In the genomic region with DNA sequence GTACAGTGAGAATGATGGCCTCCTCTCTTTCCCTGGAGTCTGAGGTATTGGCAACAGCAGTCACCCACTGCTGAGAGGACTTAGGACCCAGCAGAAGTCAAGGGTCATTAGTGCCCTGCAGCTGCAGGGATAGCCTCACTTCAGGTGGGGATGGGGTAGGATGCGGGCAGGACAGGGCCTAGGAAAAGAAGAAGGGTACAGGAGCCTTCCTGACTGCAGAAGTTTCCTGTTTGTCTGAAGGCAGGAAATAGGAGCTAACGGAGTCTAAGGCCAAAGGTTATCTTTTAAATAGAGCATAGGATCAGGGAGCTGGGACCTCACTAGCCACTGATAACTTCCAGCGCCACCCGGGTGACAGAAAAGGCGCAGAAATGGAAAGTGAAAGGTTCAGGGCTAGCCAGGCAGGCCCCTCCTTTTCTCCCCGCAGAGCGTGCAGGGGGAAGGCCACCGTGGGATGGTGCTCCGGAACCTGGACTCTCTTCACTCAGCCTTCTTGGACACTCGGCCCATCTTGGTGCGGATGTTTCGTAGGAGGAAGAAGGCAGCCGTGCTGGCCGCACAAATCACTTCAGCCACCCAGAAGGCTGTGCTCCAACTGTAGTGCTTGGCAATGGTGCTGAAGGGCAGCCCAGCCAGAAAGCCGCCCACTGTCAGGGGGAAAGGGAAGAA, we compare ENCODE assay signal across 1 cellular context.
TF ChIP-seq lines count a peak whose summit lies in the region.

No MANE protein-coding gene starts in this region.

TF ChIP-seq in HepG2, 621 proteins besides CTCF, POLR2A, EP300 and RAD21 (continues in another document):
- TF ChIP-seq ZNF766 (CRISPR knock-in tag; IDR thresholded peaks at IDR 0.05; ENCODE audit: borderline replicate concordance): no peak
- TF ChIP-seq ZSCAN12 (CRISPR knock-in tag; IDR thresholded peaks at IDR 0.05): no peak
- TF ChIP-seq, protein P1, sequence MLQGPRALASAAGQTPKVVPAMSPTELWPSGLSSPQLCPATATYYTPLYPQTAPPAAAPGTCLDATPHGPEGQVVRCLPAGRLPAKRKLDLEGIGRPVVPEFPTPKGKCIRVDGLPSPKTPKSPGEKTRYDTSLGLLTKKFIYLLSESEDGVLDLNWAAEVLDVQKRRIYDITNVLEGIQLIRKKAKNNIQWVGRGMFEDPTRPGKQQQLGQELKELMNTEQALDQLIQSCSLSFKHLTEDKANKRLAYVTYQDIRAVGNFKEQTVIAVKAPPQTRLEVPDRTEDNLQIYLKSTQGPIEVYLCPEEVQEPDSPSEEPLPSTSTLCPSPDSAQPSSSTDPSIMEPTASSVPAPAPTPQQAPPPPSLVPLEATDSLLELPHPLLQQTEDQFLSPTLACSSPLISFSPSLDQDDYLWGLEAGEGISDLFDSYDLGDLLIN (CRISPR knock-in tag; IDR thresholded peaks at IDR 0.05; ENCODE audit: borderline replicate concordance): no peak
- TF ChIP-seq NCOR1 (IDR thresholded peaks at IDR 0.05; ENCODE audit: borderline replicate concordance, low read length): peak; percentile 55; the same call in 1 of the 2 replicates
- no peak for TF ChIP-seq NFE2L2 (IDR thresholded peaks at IDR 0.05; ENCODE audit: low read length)
- TF ChIP-seq ZNF260 (CRISPR knock-in tag; IDR thresholded peaks at IDR 0.05; ENCODE audit: borderline replicate concordance, low read depth): no peak
- TF ChIP-seq IKZF4 (CRISPR knock-in tag; IDR thresholded peaks at IDR 0.05; ENCODE audit: borderline replicate concordance, low read depth, not compliant biosample characterization): no peak
- no peak for TF ChIP-seq ARNT (IDR thresholded peaks at IDR 0.05)
- TF ChIP-seq ZNF83 (CRISPR knock-in tag; IDR thresholded peaks at IDR 0.05; ENCODE audit: borderline replicate concordance): no peak
- TF ChIP-seq MEIS1 (CRISPR knock-in tag; IDR thresholded peaks at IDR 0.05; ENCODE audit: borderline replicate concordance): no peak
- TF ChIP-seq, protein P2, sequence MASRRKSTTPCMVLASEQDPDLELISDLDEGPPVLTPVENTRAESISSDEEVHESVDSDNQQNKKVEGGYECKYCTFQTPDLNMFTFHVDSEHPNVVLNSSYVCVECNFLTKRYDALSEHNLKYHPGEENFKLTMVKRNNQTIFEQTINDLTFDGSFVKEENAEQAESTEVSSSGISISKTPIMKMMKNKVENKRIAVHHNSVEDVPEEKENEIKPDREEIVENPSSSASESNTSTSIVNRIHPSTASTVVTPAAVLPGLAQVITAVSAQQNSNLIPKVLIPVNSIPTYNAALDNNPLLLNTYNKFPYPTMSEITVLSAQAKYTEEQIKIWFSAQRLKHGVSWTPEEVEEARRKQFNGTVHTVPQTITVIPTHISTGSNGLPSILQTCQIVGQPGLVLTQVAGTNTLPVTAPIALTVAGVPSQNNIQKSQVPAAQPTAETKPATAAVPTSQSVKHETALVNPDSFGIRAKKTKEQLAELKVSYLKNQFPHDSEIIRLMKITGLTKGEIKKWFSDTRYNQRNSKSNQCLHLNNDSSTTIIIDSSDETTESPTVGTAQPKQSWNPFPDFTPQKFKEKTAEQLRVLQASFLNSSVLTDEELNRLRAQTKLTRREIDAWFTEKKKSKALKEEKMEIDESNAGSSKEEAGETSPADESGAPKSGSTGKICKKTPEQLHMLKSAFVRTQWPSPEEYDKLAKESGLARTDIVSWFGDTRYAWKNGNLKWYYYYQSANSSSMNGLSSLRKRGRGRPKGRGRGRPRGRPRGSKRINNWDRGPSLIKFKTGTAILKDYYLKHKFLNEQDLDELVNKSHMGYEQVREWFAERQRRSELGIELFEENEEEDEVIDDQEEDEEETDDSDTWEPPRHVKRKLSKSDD (CRISPR knock-in tag; IDR thresholded peaks at IDR 0.05; ENCODE audit: low read depth): no peak
- TF ChIP-seq KLF16 (CRISPR knock-in tag; IDR thresholded peaks at IDR 0.05): no peak
- TF ChIP-seq, protein P3, sequence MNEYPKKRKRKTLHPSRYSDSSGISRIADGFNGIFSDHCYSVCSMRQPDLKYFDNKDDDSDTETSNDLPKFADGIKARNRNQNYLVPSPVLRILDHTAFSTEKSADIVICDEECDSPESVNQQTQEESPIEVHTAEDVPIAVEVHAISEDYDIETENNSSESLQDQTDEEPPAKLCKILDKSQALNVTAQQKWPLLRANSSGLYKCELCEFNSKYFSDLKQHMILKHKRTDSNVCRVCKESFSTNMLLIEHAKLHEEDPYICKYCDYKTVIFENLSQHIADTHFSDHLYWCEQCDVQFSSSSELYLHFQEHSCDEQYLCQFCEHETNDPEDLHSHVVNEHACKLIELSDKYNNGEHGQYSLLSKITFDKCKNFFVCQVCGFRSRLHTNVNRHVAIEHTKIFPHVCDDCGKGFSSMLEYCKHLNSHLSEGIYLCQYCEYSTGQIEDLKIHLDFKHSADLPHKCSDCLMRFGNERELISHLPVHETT (CRISPR knock-in tag; conservative IDR thresholded peaks at IDR 0.05): no peak
- TF ChIP-seq KLF9 (CRISPR knock-in tag; IDR thresholded peaks at IDR 0.05; ENCODE audit: low read depth): no peak
- no peak for TF ChIP-seq ZNF749 (CRISPR knock-in tag; IDR thresholded peaks at IDR 0.05; ENCODE audit: borderline replicate concordance)
- TF ChIP-seq ZNF331 (CRISPR knock-in tag; IDR thresholded peaks at IDR 0.05): no peak
- no peak; the same call in 1 of the 2 replicates for TF ChIP-seq BRCA1 (CRISPR knock-in tag; IDR thresholded peaks at IDR 0.05)
- no peak for TF ChIP-seq ZNF546 (CRISPR knock-in tag; conservative IDR thresholded peaks at IDR 0.05)
- peak; percentile 51 for TF ChIP-seq ASH2L (IDR thresholded peaks at IDR 0.05; ENCODE audit: insufficient read length, low read depth, low read length)
- no peak for TF ChIP-seq POGZ (CRISPR knock-in tag; IDR thresholded peaks at IDR 0.05)
- TF ChIP-seq NR2C2 (CRISPR knock-in tag; IDR thresholded peaks at IDR 0.05; ENCODE audit: borderline replicate concordance): peak; percentile 83
- TF ChIP-seq PLRG1 (conservative IDR thresholded peaks at IDR 0.05): no peak
- TF ChIP-seq MXI1 (IDR thresholded peaks at IDR 0.05; ENCODE audit: borderline replicate concordance, low read depth, low read length): no peak
- no peak for TF ChIP-seq ZNF775 (CRISPR knock-in tag; IDR thresholded peaks at IDR 0.05; ENCODE audit: borderline replicate concordance)
- no peak; the same call in 1 of the 2 replicates for TF ChIP-seq RXRB (CRISPR knock-in tag; IDR thresholded peaks at IDR 0.05; ENCODE audit: borderline replicate concordance)
- TF ChIP-seq, protein P4, sequence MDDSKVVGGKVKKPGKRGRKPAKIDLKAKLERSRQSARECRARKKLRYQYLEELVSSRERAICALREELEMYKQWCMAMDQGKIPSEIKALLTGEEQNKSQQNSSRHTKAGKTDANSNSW (CRISPR knock-in tag; IDR thresholded peaks at IDR 0.05; ENCODE audit: borderline replicate concordance): no peak
- TF ChIP-seq, protein P5, sequence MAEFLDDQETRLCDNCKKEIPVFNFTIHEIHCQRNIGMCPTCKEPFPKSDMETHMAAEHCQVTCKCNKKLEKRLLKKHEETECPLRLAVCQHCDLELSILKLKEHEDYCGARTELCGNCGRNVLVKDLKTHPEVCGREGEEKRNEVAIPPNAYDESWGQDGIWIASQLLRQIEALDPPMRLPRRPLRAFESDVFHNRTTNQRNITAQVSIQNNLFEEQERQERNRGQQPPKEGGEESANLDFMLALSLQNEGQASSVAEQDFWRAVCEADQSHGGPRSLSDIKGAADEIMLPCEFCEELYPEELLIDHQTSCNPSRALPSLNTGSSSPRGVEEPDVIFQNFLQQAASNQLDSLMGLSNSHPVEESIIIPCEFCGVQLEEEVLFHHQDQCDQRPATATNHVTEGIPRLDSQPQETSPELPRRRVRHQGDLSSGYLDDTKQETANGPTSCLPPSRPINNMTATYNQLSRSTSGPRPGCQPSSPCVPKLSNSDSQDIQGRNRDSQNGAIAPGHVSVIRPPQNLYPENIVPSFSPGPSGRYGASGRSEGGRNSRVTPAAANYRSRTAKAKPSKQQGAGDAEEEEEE (CRISPR knock-in tag; IDR thresholded peaks at IDR 0.05; ENCODE audit: borderline replicate concordance): 0 out of 2 replicates have a peak, but pooled peaks have one; percentile 65
- no peak for TF ChIP-seq TCF7 (IDR thresholded peaks at IDR 0.05; ENCODE audit: low read depth)
- TF ChIP-seq RARG (CRISPR knock-in tag; IDR thresholded peaks at IDR 0.05; ENCODE audit: low read depth): no peak
- peak; percentile 60 for TF ChIP-seq AGO2 (optimal IDR thresholded peaks at IDR 0.05; ENCODE audit: low read depth, low read length)
- TF ChIP-seq, protein P6, sequence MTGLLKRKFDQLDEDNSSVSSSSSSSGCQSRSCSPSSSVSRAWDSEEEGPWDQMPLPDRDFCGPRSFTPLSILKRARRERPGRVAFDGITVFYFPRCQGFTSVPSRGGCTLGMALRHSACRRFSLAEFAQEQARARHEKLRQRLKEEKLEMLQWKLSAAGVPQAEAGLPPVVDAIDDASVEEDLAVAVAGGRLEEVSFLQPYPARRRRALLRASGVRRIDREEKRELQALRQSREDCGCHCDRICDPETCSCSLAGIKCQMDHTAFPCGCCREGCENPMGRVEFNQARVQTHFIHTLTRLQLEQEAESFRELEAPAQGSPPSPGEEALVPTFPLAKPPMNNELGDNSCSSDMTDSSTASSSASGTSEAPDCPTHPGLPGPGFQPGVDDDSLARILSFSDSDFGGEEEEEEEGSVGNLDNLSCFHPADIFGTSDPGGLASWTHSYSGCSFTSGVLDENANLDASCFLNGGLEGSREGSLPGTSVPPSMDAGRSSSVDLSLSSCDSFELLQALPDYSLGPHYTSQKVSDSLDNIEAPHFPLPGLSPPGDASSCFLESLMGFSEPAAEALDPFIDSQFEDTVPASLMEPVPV (CRISPR knock-in tag; IDR thresholded peaks at IDR 0.05): no peak
- TF ChIP-seq ZNF225 (CRISPR knock-in tag; IDR thresholded peaks at IDR 0.05): no peak
- TF ChIP-seq ZNF780A (CRISPR knock-in tag; IDR thresholded peaks at IDR 0.05): no peak
- TF ChIP-seq TCF12 (IDR thresholded peaks at IDR 0.05): no peak
- no peak for TF ChIP-seq TCF12 (CRISPR knock-in tag; IDR thresholded peaks at IDR 0.05)
- no peak for TF ChIP-seq RBAK (CRISPR knock-in tag; IDR thresholded peaks at IDR 0.05)
- TF ChIP-seq CEBPB (IDR thresholded peaks at IDR 0.05; ENCODE audit: borderline replicate concordance, low read depth, low read length): no peak
- no peak for TF ChIP-seq CREB1 (IDR thresholded peaks at IDR 0.05)
- TF ChIP-seq CREB1 (CRISPR knock-in tag; IDR thresholded peaks at IDR 0.05): no peak
- TF ChIP-seq HNRNPH1 (optimal IDR thresholded peaks at IDR 0.05; ENCODE audit: low read depth, low read length): no peak
- TF ChIP-seq KAT7 (CRISPR knock-in tag; IDR thresholded peaks at IDR 0.05; ENCODE audit: borderline replicate concordance): no peak
- TF ChIP-seq, protein P7, sequence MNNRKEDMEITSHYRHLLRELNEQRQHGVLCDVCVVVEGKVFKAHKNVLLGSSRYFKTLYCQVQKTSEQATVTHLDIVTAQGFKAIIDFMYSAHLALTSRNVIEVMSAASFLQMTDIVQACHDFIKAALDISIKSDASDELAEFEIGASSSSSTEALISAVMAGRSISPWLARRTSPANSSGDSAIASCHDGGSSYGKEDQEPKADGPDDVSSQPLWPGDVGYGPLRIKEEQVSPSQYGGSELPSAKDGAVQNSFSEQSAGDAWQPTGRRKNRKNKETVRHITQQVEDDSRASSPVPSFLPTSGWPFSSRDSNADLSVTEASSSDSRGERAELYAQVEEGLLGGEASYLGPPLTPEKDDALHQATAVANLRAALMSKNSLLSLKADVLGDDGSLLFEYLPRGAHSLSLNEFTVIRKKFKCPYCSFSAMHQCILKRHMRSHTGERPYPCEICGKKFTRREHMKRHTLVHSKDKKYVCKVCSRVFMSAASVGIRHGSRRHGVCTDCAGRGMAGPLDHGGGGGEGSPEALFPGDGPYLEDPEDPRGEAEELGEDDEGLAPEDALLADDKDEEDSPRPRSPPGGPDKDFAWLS (CRISPR knock-in tag; IDR thresholded peaks at IDR 0.05; ENCODE audit: borderline replicate concordance): no peak
- no peak for TF ChIP-seq ZFP1 (CRISPR knock-in tag; IDR thresholded peaks at IDR 0.05)
- no peak for TF ChIP-seq XBP1 (CRISPR knock-in tag; IDR thresholded peaks at IDR 0.05)
- TF ChIP-seq, protein P8, sequence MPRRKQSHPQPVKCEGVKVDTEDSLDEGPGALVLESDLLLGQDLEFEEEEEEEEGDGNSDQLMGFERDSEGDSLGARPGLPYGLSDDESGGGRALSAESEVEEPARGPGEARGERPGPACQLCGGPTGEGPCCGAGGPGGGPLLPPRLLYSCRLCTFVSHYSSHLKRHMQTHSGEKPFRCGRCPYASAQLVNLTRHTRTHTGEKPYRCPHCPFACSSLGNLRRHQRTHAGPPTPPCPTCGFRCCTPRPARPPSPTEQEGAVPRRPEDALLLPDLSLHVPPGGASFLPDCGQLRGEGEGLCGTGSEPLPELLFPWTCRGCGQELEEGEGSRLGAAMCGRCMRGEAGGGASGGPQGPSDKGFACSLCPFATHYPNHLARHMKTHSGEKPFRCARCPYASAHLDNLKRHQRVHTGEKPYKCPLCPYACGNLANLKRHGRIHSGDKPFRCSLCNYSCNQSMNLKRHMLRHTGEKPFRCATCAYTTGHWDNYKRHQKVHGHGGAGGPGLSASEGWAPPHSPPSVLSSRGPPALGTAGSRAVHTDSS (CRISPR knock-in tag; conservative IDR thresholded peaks at IDR 0.05): no peak
- TF ChIP-seq SOX6 (IDR thresholded peaks at IDR 0.05): no peak
- peak; percentile 44 for TF ChIP-seq SOX6 (CRISPR knock-in tag; IDR thresholded peaks at IDR 0.05)
- TF ChIP-seq, protein P9, sequence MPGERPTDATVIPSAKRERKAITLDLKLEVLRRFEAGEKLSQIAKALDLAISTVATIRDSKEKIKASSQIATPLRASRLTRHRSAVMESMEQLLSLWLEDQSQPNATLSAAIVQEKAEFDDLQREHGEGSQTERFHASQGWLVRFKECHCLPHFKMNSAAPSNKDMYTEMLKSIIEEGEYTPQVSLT (CRISPR knock-in tag; IDR thresholded peaks at IDR 0.05; ENCODE audit: borderline replicate concordance, low read depth): no peak
- peak; percentile 94 for TF ChIP-seq ZSCAN31 (CRISPR knock-in tag; IDR thresholded peaks at IDR 0.05; ENCODE audit: low read depth)
- peak; percentile 19; the same call in 1 of the 2 replicates for TF ChIP-seq ZNF788 (CRISPR knock-in tag; IDR thresholded peaks at IDR 0.05; ENCODE audit: borderline replicate concordance)
- no peak for TF ChIP-seq SNAPC2 (CRISPR knock-in tag; IDR thresholded peaks at IDR 0.05)
- TF ChIP-seq REXO4 (CRISPR knock-in tag; IDR thresholded peaks at IDR 0.05; ENCODE audit: borderline replicate concordance): no peak
- TF ChIP-seq KMT2B (CRISPR knock-in tag; IDR thresholded peaks at IDR 0.05): peak; percentile 33; the same call in 1 of the 2 replicates
- no peak for TF ChIP-seq HOXD1 (CRISPR knock-in tag; IDR thresholded peaks at IDR 0.05)
